In the genomic region with DNA sequence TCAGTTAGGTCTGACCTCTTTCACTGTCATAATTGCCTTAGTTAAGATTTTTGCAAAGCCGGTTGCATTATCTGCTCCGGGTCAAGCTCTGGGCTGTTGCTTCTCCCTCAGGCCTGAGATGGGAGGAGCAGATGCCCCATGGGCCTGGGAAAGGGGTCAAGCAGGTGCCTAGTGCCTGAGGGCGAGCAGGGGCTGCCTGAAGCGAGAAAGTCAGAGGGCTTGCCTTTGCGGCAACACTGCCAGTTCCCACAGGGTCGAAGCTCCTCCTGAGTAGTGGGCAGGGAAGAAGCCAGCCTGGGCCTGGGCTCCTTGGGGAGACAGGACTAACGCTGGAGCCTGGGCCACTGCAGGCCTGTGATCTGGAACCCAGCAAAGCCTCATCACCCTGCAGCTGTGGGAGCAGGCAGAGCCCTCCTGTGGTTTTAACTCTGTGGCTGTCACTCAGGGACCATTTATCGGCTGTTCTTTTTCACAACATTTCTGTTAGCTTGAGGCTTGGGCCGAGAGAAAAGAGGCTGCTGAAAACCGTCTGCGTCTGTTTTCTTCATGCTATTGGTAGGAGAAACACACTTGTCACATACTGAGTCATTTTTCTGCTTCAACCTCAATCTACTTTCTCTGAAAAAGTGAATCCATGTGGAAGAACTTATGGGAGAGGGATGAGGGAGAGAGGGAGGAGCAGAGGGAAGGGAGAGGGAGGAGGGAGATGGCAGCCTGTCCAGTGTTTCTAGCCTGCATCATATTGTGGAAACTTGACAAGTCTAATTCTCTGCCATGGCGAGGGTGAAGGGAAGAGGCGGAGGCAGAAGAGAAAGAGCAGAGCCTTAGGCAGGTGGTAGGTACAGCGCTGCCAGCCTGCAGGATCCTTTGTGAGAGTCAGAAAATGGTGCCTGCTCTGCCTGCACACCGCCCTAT, we compare ENCODE assay signal across 8 cellular contexts.
A peak's percentile ranks its signal among the peaks of the same experiment; 100 is the strongest.
DNase-seq lines count a peak whose midpoint lies in the region; ATAC-seq, FAIRE-seq and TF ChIP-seq lines count a peak whose summit lies in the region.

No MANE protein-coding gene starts in this region.

- peak overlapping the region; percentile 81 to 99 (median 97) for H3K27ac Mint-ChIP-seq in CD8-positive, alpha-beta memory T cell

- peak overlapping the region; percentile 55 for H3K4me3 ChIP-seq in CD8-positive, alpha-beta memory T cell (ENCODE audit: low read length)
- H3K4me3 ChIP-seq in fibroblast of the aortic adventitia (ENCODE audit: low read depth, low read length): no peak overlapping the region

- peaks cover 61% of the 10 kb centered on the region for H3K4me1 ChIP-seq in CD8-positive, alpha-beta memory T cell (ENCODE audit: insufficient read depth, low read length)

- H3K9me3 Mint-ChIP-seq in CD8-positive, alpha-beta memory T cell: no peaks in the 10 kb centered on the region

- H3K9me3 ChIP-seq in CD8-positive, alpha-beta memory T cell (ENCODE audit: low read length): no peaks in the 10 kb centered on the region

- H3K27me3 ChIP-seq in CD8-positive, alpha-beta memory T cell (ENCODE audit: insufficient read depth, low read length, poor library complexity, severe bottlenecking): no peaks in the 10 kb centered on the region

- FAIRE-seq in GM12892 (lab: Jason Lieb, UNC): no peak

- ATAC-seq in HG02642 (IDR thresholded peaks at IDR 0.05; ENCODE audit: poor library complexity, unreplicated experiment) (peak; percentile 67), GM21360 (IDR thresholded peaks at IDR 0.05; ENCODE audit: unreplicated experiment) (no peak), GM18873 (IDR thresholded peaks at IDR 0.05; ENCODE audit: low FRiP score, unreplicated experiment) (no peak)

- H3K4me3 Mint-ChIP-seq in CD8-positive, alpha-beta memory T cell: peak overlapping the region; percentile 75 to 90 (median 81)

- H3K4me1 Mint-ChIP-seq in CD8-positive, alpha-beta memory T cell: peaks cover 41 to 76% (median 53%) of the 10 kb centered on the region in 3 donors

- peak overlapping the region; percentile 43 for H3K27ac ChIP-seq in CD8-positive, alpha-beta memory T cell (ENCODE audit: low read depth, low read length)

- no peaks in the 10 kb centered on the region for H3K36me3 Mint-ChIP-seq in CD8-positive, alpha-beta memory T cell

- POLR2A ChIA-PET in CD8-positive, alpha-beta memory T cell (lab: Charles Lee): interaction anchor here (0.6 to 1.5 kb wide), 10 partner anchors 8 to 70 kb away, joined by 3 to 6 read pairs (median 4); partner anchors contain the start of gene RHOH

- peak; percentile 37 to 86 (median 67) for DNase-seq in CD8-positive, alpha-beta memory T cell
- peak; percentile 86 for DNase-seq in RPMI8226
- DNase-seq in fibroblast of the aortic adventitia (ENCODE audit: low read depth): peak; percentile 15
- DNase-seq in SKM-1 (lab: John Stamatoyannopoulos, UW; ENCODE audit: unreplicated experiment): no peak
- DNase-seq in GM12892 (ENCODE audit: insufficient read length): no peak

- CTCF ChIA-PET in CD8-positive, alpha-beta memory T cell (lab: Charles Lee): interaction anchor here (0.8 to 2.6 kb wide), 16 partner anchors 9 to 95 kb away, joined by 3 to 13 read pairs (median 4); no protein-coding TSS in a partner anchor

- no peaks in the 10 kb centered on the region for H3K36me3 ChIP-seq in CD8-positive, alpha-beta memory T cell (ENCODE audit: insufficient read depth, low read length)

- H3K27me3 Mint-ChIP-seq in CD8-positive, alpha-beta memory T cell: no peaks in the 10 kb centered on the region

- no peak for TF ChIP-seq CTCF in fibroblast of the aortic adventitia (IDR thresholded peaks at IDR 0.05; ENCODE audit: insufficient read depth, low read length)

- no peak for TF ChIP-seq POLR2A in GM12892 (IDR thresholded peaks at IDR 0.05; ENCODE audit: low read depth, low read length)

Comparison
In these comparisons a context has a peak if more than half of its experiments do, and no peak if none do; other contexts are left out.
1. DNase-seq: peak in CD8-positive, alpha-beta memory T cell (5 of 5), RPMI8226 (single experiment) and fibroblast of the aortic adventitia (single experiment); none in SKM-1 (single experiment) and GM12892 (single experiment).